In genomic region chr12:7751941-7752922, GRCh38 we compare ENCODE assay signal across 23 cellular contexts. TPM values are rescaled to one million over a fixed set of nuclear protein-coding genes. Genes with fewer than 3 reads are reported as not detected.
"Had no signal": no experiment of that assay in that cellular context is flagged by ENCODE, and none has a peak within 500 bp of the region (broad histone marks: within the 10 kb centered on the region; RNA-seq: fewer than 3 reads in every experiment).

No MANE protein-coding gene starts in this region.

RNA-seq across cellular contexts. Expression of gene CLEC4C, which starts 5.1 kb away (rescaled TPM):
- total RNA-seq: activated CD4-positive, alpha-beta memory T cell treated with anti-CD3 and anti-CD28 coated beads, Interleukin-2, amount 10 ng/mL, durations not matched to agents 7 days and 5 days; activated CD4-positive, alpha-beta T cell treated with anti-CD3 and anti-CD28 coated beads, Interleukin-2, amount 10 ng/mL, durations not matched to agents 24 days and 14 days; activated T-helper 1 cell treated with anti-CD3 and anti-CD28 coated beads, Interleukin-12 subunit alpha, Interleukin-12 subunit beta, Interleukin-2, Interleukin-4 antibody, amounts not matched to agents 30 ng/mL and 10 ng/mL and 1 ng/mL, durations not matched to agents 14 hours and 24 hours and 36 hours; aorta; cardiac septum; dermis blood vessel endothelial cell; foreskin keratinocyte; glomerular endothelial cell; kidney epithelial cell; left lobe of liver; mesenteric fat pad; mucosa of gallbladder; osteoblast; posterior vena cava; renal cortical epithelial cell; sciatic nerve; smooth muscle cell; thoracic aorta; vagina had no signal
- polyA plus RNA-seq: adipose tissue; aorta; esophagus; foreskin keratinocyte; naive thymus-derived CD4-positive, alpha-beta T cell; smooth muscle cell had no signal

RNA-seq across cellular contexts. Expression of gene NANOGNB, which starts 12.8 kb away (rescaled TPM):
- total RNA-seq: activated CD4-positive, alpha-beta memory T cell treated with anti-CD3 and anti-CD28 coated beads, Interleukin-2, amount 10 ng/mL, durations not matched to agents 7 days and 5 days; activated CD4-positive, alpha-beta T cell treated with anti-CD3 and anti-CD28 coated beads, Interleukin-2, amount 10 ng/mL, durations not matched to agents 24 days and 14 days; activated T-helper 1 cell treated with anti-CD3 and anti-CD28 coated beads, Interleukin-12 subunit alpha, Interleukin-12 subunit beta, Interleukin-2, Interleukin-4 antibody, amounts not matched to agents 30 ng/mL and 10 ng/mL and 1 ng/mL, durations not matched to agents 14 hours and 24 hours and 36 hours; aorta; cardiac septum; dermis blood vessel endothelial cell; foreskin keratinocyte; glomerular endothelial cell; kidney epithelial cell; left lobe of liver; lung; mesenteric fat pad; mucosa of gallbladder; naive thymus-derived CD4-positive, alpha-beta T cell; osteoblast; posterior vena cava; renal cortical epithelial cell; sciatic nerve; smooth muscle cell; thoracic aorta; vagina had no signal
- polyA plus RNA-seq: adipose tissue; aorta; esophagus; foreskin keratinocyte; lung; naive thymus-derived CD4-positive, alpha-beta T cell; smooth muscle cell had no signal

RNA-seq across cellular contexts. Expression of gene NANOG, which starts 37.0 kb away (rescaled TPM):
- total RNA-seq: activated CD4-positive, alpha-beta memory T cell treated with anti-CD3 and anti-CD28 coated beads, Interleukin-2, amount 10 ng/mL, durations not matched to agents 7 days and 5 days; activated CD4-positive, alpha-beta T cell treated with anti-CD3 and anti-CD28 coated beads, Interleukin-2, amount 10 ng/mL, durations not matched to agents 24 days and 14 days; activated T-helper 1 cell treated with anti-CD3 and anti-CD28 coated beads, Interleukin-12 subunit alpha, Interleukin-12 subunit beta, Interleukin-2, Interleukin-4 antibody, amounts not matched to agents 30 ng/mL and 10 ng/mL and 1 ng/mL, durations not matched to agents 14 hours and 24 hours and 36 hours; cardiac septum; dermis blood vessel endothelial cell; kidney epithelial cell; osteoblast; renal cortical epithelial cell; smooth muscle cell had no signal
- polyA plus RNA-seq: adipose tissue; aorta; foreskin keratinocyte; lung; naive thymus-derived CD4-positive, alpha-beta T cell; smooth muscle cell had no signal

RNA-seq across cellular contexts. Expression of gene DPPA3, which starts 41.0 kb away (rescaled TPM):
- total RNA-seq: activated CD4-positive, alpha-beta memory T cell treated with anti-CD3 and anti-CD28 coated beads, Interleukin-2, amount 10 ng/mL, durations not matched to agents 7 days and 5 days; activated CD4-positive, alpha-beta T cell treated with anti-CD3 and anti-CD28 coated beads, Interleukin-2, amount 10 ng/mL, durations not matched to agents 24 days and 14 days; activated T-helper 1 cell treated with anti-CD3 and anti-CD28 coated beads, Interleukin-12 subunit alpha, Interleukin-12 subunit beta, Interleukin-2, Interleukin-4 antibody, amounts not matched to agents 30 ng/mL and 10 ng/mL and 1 ng/mL, durations not matched to agents 14 hours and 24 hours and 36 hours; aorta; cardiac septum; dermis blood vessel endothelial cell; foreskin keratinocyte; glomerular endothelial cell; kidney epithelial cell; left lobe of liver; lung; mesenteric fat pad; mucosa of gallbladder; naive thymus-derived CD4-positive, alpha-beta T cell; osteoblast; posterior vena cava; renal cortical epithelial cell; sciatic nerve; smooth muscle cell; thoracic aorta; vagina had no signal
- polyA plus RNA-seq: adipose tissue; aorta; esophagus; foreskin keratinocyte; lung; naive thymus-derived CD4-positive, alpha-beta T cell; smooth muscle cell had no signal

RNA-seq across cellular contexts. Expression of gene GDF3, which starts 56.7 kb away (rescaled TPM):
- total RNA-seq: activated CD4-positive, alpha-beta memory T cell treated with anti-CD3 and anti-CD28 coated beads, Interleukin-2, amount 10 ng/mL, durations not matched to agents 7 days and 5 days; activated CD4-positive, alpha-beta T cell treated with anti-CD3 and anti-CD28 coated beads, Interleukin-2, amount 10 ng/mL, durations not matched to agents 24 days and 14 days; activated T-helper 1 cell treated with anti-CD3 and anti-CD28 coated beads, Interleukin-12 subunit alpha, Interleukin-12 subunit beta, Interleukin-2, Interleukin-4 antibody, amounts not matched to agents 30 ng/mL and 10 ng/mL and 1 ng/mL, durations not matched to agents 14 hours and 24 hours and 36 hours; foreskin keratinocyte; kidney epithelial cell; left lobe of liver; lung; mucosa of gallbladder; naive thymus-derived CD4-positive, alpha-beta T cell; osteoblast; renal cortical epithelial cell; smooth muscle cell; thoracic aorta; vagina had no signal
- polyA plus RNA-seq: aorta; foreskin keratinocyte; naive thymus-derived CD4-positive, alpha-beta T cell; smooth muscle cell had no signal
